ENCODE assay signal across 9 cellular contexts in the genomic region with DNA sequence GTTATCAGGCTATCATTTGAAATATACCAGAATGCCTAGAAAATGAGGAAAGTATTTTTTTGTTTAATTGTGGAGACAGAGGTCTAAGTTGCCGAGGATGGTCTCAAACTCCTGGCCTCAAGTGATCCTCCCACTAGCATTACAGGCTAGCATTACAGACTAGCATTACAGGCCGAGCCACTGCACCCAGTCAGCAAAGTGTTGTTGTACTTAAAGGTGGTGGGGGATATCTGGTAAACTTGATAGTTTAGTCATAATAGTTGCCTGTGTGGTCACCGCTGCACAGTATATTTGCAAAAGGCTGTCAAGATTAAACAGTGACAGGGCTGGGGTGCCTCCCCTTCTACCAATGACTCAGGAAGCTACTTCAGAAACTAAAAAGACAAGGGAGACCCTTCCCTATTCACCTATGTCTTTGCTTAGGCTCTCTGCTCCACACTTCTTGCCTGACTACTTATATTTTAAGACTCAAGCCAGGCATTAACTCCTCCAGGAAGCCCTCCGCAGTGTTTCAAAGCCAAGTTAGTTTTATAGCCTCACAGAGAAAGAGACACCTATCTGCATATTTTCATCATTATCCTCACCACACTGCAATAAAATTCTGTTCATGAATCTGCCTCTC. TPM values are rescaled to one million over a fixed set of nuclear protein-coding genes. Genes with fewer than 3 reads are reported as not detected.
DNase-seq lines count a peak whose midpoint lies in the region; ATAC-seq, FAIRE-seq and TF ChIP-seq lines count a peak whose summit lies in the region.
"Had no signal": no experiment of that assay in that cellular context is flagged by ENCODE, and none has a peak within 500 bp of the region (broad histone marks: within the 10 kb centered on the region; RNA-seq: fewer than 3 reads in every experiment).

No MANE protein-coding gene starts in this region.

- H3K9me3 ChIP-seq in HepG2 (ENCODE audit: low read length) (no peaks in the 10 kb centered on the region), right lobe of liver (no peaks in the 10 kb centered on the region), tibial nerve (no peaks in the 10 kb centered on the region), gastrocnemius medialis (no peaks in the 10 kb centered on the region)

- BruUV-seq in HepG2 (replicated peaks; lab: Mats Ljungman, UMichigan), result no TSS peak

- peak; percentile 28 for ATAC-seq in HepG2
- no peak for ATAC-seq in right lobe of liver
- peak; percentile 31 for ATAC-seq in HG02970 (IDR thresholded peaks at IDR 0.05; ENCODE audit: low FRiP score, unreplicated experiment)
- no peak for ATAC-seq in activated B cell treated with CpG ODN at 0.5 μM for 24 hours (ENCODE audit: low read depth)
- ATAC-seq in stimulated activated memory B cell treated with anti-CD40 and anti-IgM and Interleukin-4, amounts not matched to agents 10 μg/mL and 1 μg/mL and 100 μg/mL, for 72 hours, result peak; percentile 9
- ATAC-seq in gastrocnemius medialis, result no peak

- H3K4me3 ChIP-seq in HepG2 (replicated peaks in 1 of 3; ENCODE audit: insufficient read depth in 1 of 3, low read depth in 2 of 3, low read length in 3 of 3) (no peak overlapping the region), right lobe of liver (no peak overlapping the region), tibial nerve (no peak overlapping the region), gastrocnemius medialis (no peak overlapping the region)

- H3K27ac Mint-ChIP-seq in activated B cell treated with CpG ODN at 0.5 μM for 24 hours, result peak overlapping the region; percentile 32
- H3K27ac Mint-ChIP-seq in stimulated activated memory B cell treated with anti-CD40 and anti-IgM and Interleukin-4, amounts not matched to agents 10 μg/mL and 1 μg/mL and 100 μg/mL, for 72 hours, result peak overlapping the region; percentile 63

- H3K4me1 ChIP-seq in HepG2 (ENCODE audit: insufficient read depth, low read length) (peaks cover 28% of the 10 kb centered on the region), right lobe of liver (no peaks in the 10 kb centered on the region), tibial nerve (peaks cover 0 to 7% (median 0%) of the 10 kb centered on the region in 4 donors), gastrocnemius medialis (peaks cover 5 to 19% of the 10 kb centered on the region in 2 donors)

- TF ChIP-seq POLR2A in HepG2 (IDR thresholded peaks at IDR 0.05; ENCODE audit: insufficient read depth in 1 of 2, low read depth in 2 of 2, low read length in 2 of 2), result no peak
- no peak for TF ChIP-seq POLR2A in right lobe of liver (IDR thresholded peaks at IDR 0.05)
- no peak for TF ChIP-seq POLR2A in tibial nerve (IDR thresholded peaks at IDR 0.05)
- no peak for TF ChIP-seq POLR2A in gastrocnemius medialis (IDR thresholded peaks at IDR 0.05)

- FAIRE-seq in HepG2 (lab: Jason Lieb, UNC), result peak; percentile 85
- FAIRE-seq: G401.6 had no signal

- no peaks in the 10 kb centered on the region for H3K27me3 Mint-ChIP-seq in activated B cell treated with CpG ODN at 0.5 μM for 24 hours
- no peaks in the 10 kb centered on the region for H3K27me3 Mint-ChIP-seq in stimulated activated memory B cell treated with anti-CD40 and anti-IgM and Interleukin-4, amounts not matched to agents 10 μg/mL and 1 μg/mL and 100 μg/mL, for 72 hours

- no peaks in the 10 kb centered on the region for H3K36me3 ChIP-seq in HepG2 (replicated peaks in 1 of 2; ENCODE audit: control insufficient read depth in 1 of 2, insufficient read depth in 2 of 2, low read length in 2 of 2)
- no peaks in the 10 kb centered on the region for H3K36me3 ChIP-seq in right lobe of liver
- no peaks in the 10 kb centered on the region for H3K36me3 ChIP-seq in tibial nerve
- H3K36me3 ChIP-seq in gastrocnemius medialis, result no peaks in the 10 kb centered on the region

- intact Hi-C loops in HepG2 (cut with micrococcal nuclease; ENCODE audit: unreplicated experiment), result no loop called here
- intact Hi-C loops in right lobe of liver (cut with DNase I), result no loop called here
- intact Hi-C loops in activated B cell treated with CpG ODN at 0.5 μM for 24 hours (cut with micrococcal nuclease), result no loop called here
- intact Hi-C loops in gastrocnemius medialis (cut with DNase I; ENCODE audit: low total_unique reads), result loop anchor here (10.0 kb wide), 1 partner anchor 1330 kb away; no protein-coding TSS in a partner anchor

- TF ChIP-seq EP300 in HepG2 (IDR thresholded peaks at IDR 0.05; ENCODE audit: low read depth in 2 of 2, low read length in 2 of 2), result peak in 1 of 2 experiments; percentile 27; a peak in 1 of 4 replicates
- TF ChIP-seq EP300 in HepG2 (CRISPR knock-in tag; IDR thresholded peaks at IDR 0.05; ENCODE audit: borderline replicate concordance), result no peak
- TF ChIP-seq EP300 in tibial nerve (IDR thresholded peaks at IDR 0.05), result no peak

- DNase-seq in HepG2 (ENCODE audit: low spot score) (peak; percentile 76), right lobe of liver (no peak), activated B cell treated with CpG ODN at 0.5 μM for 24 hours (no peak), tibial nerve (ENCODE audit: low spot score in 2 of 2) (no peak), gastrocnemius medialis (no peak), ecto neural progenitor cell (ENCODE audit: low spot score) (no peak)

- H3K36me3 Mint-ChIP-seq in activated B cell treated with CpG ODN at 0.5 μM for 24 hours (ENCODE audit: low read depth), result peaks cover 18% of the 10 kb centered on the region
- peaks cover 8% of the 10 kb centered on the region for H3K36me3 Mint-ChIP-seq in stimulated activated memory B cell treated with anti-CD40 and anti-IgM and Interleukin-4, amounts not matched to agents 10 μg/mL and 1 μg/mL and 100 μg/mL, for 72 hours

- TF ChIP-seq CTCF in HepG2 (CRISPR knock-in tag; IDR thresholded peaks at IDR 0.05) (no peak), right lobe of liver (IDR thresholded peaks at IDR 0.05) (no peak), activated B cell treated with CpG ODN at 0.5 μM for 24 hours (IDR thresholded peaks at IDR 0.05) (no peak), tibial nerve (IDR thresholded peaks at IDR 0.05) (no peak), gastrocnemius medialis (IDR thresholded peaks at IDR 0.05 in 4 of 5, conservative IDR thresholded peaks at IDR 0.05 in 1 of 5) (no peak)

- peaks cover 3% of the 10 kb centered on the region for H4K20me1 ChIP-seq in HepG2 (ENCODE audit: insufficient read depth, low read length)

- H3K9ac ChIP-seq in HepG2 (ENCODE audit: insufficient read depth, low read depth, low read length), result peak overlapping the region; percentile 28; the same call in 1 of the 2 replicates

- peak overlapping the region; percentile 64 for H3K4me2 ChIP-seq in HepG2 (ENCODE audit: low read depth, low read length)

- CTCF ChIA-PET in HepG2 (lab: Yijun Ruan, JAX; ENCODE audit: low intra/inter-chr PET ratio, low total read pairs) (no interaction called here), activated B cell treated with CpG ODN at 0.5 μM for 24 hours (lab: Charles Lee) (interaction anchor here (1.7 kb wide), 1 partner anchor 9 kb away, joined by 3 read pairs; no protein-coding TSS in a partner anchor)

- H3K27ac ChIP-seq in HepG2 (ENCODE audit: extremely low read length, insufficient read depth, low read length), result peak overlapping the region; percentile 42
- H3K27ac ChIP-seq in right lobe of liver, result no peak overlapping the region
- no peak overlapping the region for H3K27ac ChIP-seq in tibial nerve
- H3K27ac ChIP-seq in gastrocnemius medialis, result peak overlapping the region in 2 of 4 donors; percentile 59 to 66

- H3K79me2 ChIP-seq in HepG2 (ENCODE audit: insufficient read depth, low read length), result peaks cover 19% of the 10 kb centered on the region

- POLR2A ChIA-PET in HepG2 (lab: Yijun Ruan, JAX), result interaction anchor here (0.6 to 1.5 kb wide), 4 partner anchors 9 to 183 kb away, joined by 3 to 5 read pairs (median 4); no protein-coding TSS in a partner anchor
- POLR2A ChIA-PET in activated B cell treated with CpG ODN at 0.5 μM for 24 hours (lab: Charles Lee), result interaction anchor here (0.6 to 1.0 kb wide), 6 partner anchors 18 to 117 kb away, joined by 3 to 5 read pairs (median 3); no protein-coding TSS in a partner anchor

- no peak for TF ChIP-seq RAD21 in HepG2 (CRISPR knock-in tag; IDR thresholded peaks at IDR 0.05)

- H3K4me1 Mint-ChIP-seq in activated B cell treated with CpG ODN at 0.5 μM for 24 hours, result peaks cover 23% of the 10 kb centered on the region
- peaks cover 20% of the 10 kb centered on the region for H3K4me1 Mint-ChIP-seq in stimulated activated memory B cell treated with anti-CD40 and anti-IgM and Interleukin-4, amounts not matched to agents 10 μg/mL and 1 μg/mL and 100 μg/mL, for 72 hours

- in situ Hi-C loops in HepG2 (cut with HindIII; ENCODE audit: extremely low pct_ligation_motif_present, low pct_unique_long_range_greater_than_20kb), result no loop called here
- in situ Hi-C loops in gastrocnemius medialis (cut with MboI; ENCODE audit: low sequenced_read_pairs in 4 of 4), result no loop called here

- H3K4me3 Mint-ChIP-seq in activated B cell treated with CpG ODN at 0.5 μM for 24 hours, result no peak overlapping the region
- H3K4me3 Mint-ChIP-seq in stimulated activated memory B cell treated with anti-CD40 and anti-IgM and Interleukin-4, amounts not matched to agents 10 μg/mL and 1 μg/mL and 100 μg/mL, for 72 hours, result no peak overlapping the region

- H2AFZ ChIP-seq in HepG2 (ENCODE audit: low read length), result peak overlapping the region; percentile 49

- H3K27me3 ChIP-seq in HepG2 (ENCODE audit: control insufficient read depth in 1 of 2, insufficient read depth in 2 of 2, low read length in 2 of 2) (no peaks in the 10 kb centered on the region; a peak in 1 of 5 replicates), right lobe of liver (no peaks in the 10 kb centered on the region), tibial nerve (no peaks in the 10 kb centered on the region), gastrocnemius medialis (no peaks in the 10 kb centered on the region)

- 24% methylated on average over 4 of the region's 4 CpGs for WGBS in HepG2 (ENCODE audit: low lambda C conversion rate)
- WGBS in right lobe of liver (ENCODE audit: insufficient coverage, low coverage, low lambda C conversion rate, missing lambda C conversion rate), result 78% methylated on average over 2 of the region's 4 CpGs
- WGBS in tibial nerve, 2 donors, result 82 to 89% methylated on average over 4 of the region's 4 CpGs

- no peaks in the 10 kb centered on the region for H3K9me3 Mint-ChIP-seq in activated B cell treated with CpG ODN at 0.5 μM for 24 hours
- H3K9me3 Mint-ChIP-seq in stimulated activated memory B cell treated with anti-CD40 and anti-IgM and Interleukin-4, amounts not matched to agents 10 μg/mL and 1 μg/mL and 100 μg/mL, for 72 hours, result no peaks in the 10 kb centered on the region

RNA-seq across cellular contexts. Expression of a gene that starts 3.1 kb away (rescaled TPM):
- total RNA-seq in HepG2 (2016; rRNA removed; fragmentation: Illumina TruSeq; extraction: Trizol) (23.4 and 29.2 TPM in 2 replicates), right lobe of liver (10 to 100 TPM; 10.6 to 25.3 (median 18.6) TPM), activated B cell treated with CpG ODN at 0.5 μM for 24 hours (61.9 and 76.4 TPM in 2 replicates), tibial nerve (10 to 100 TPM; 18.8 to 29.5 (median 24.2) TPM), gastrocnemius medialis (10 to 100 TPM; 25.6 to 44.5 (median 33.1) TPM)
- total RNA-seq in HepG2 (2016; cell fraction: cytosol; rRNA removed; fragmentation: Illumina TruSeq; extraction: Trizol; ENCODE audit: low read depth), result 6.7 and 8.7 TPM in 2 replicates
- total RNA-seq in HepG2 (2016; cell fraction: insoluble cytoplasmic fraction; rRNA removed; fragmentation: Illumina TruSeq; extraction: Trizol), result 21.0 and 29.6 TPM in 2 replicates
- 30.2 and 32.7 TPM in 2 replicates for total RNA-seq in HepG2 (2016; cell fraction: membrane; rRNA removed; fragmentation: Illumina TruSeq; extraction: Trizol)
- total RNA-seq in HepG2 (2016; cell fraction: nucleus; rRNA removed; fragmentation: Illumina TruSeq; extraction: Trizol), result 28.7 and 38.1 TPM in 2 replicates
- 15.6 and 16.0 TPM in 2 replicates for polyA plus RNA-seq in HepG2 (2011; rRNA removed)
- 8.3 and 10.7 TPM in 2 replicates for polyA plus RNA-seq in HepG2 (2011; cell fraction: cytosol; rRNA removed)
- 22.6 and 23.5 TPM in 2 replicates for polyA plus RNA-seq in HepG2 (2011; cell fraction: nucleus; rRNA removed)
- 40.3 and 44.8 TPM in 2 replicates for polyA plus RNA-seq in HepG2 (2012)
- polyA plus RNA-seq in HepG2 (2016; cell fraction: cytosol; fragmentation: Illumina TruSeq; extraction: Trizol; ENCODE audit: low read depth), result 17.2 and 17.9 TPM in 2 replicates
- polyA plus RNA-seq in HepG2 (2016; cell fraction: insoluble cytoplasmic fraction; fragmentation: Illumina TruSeq; extraction: Trizol; ENCODE audit: low read depth), result 59.2 and 61.5 TPM in 2 replicates
- 34.9 and 39.3 TPM in 2 replicates for polyA plus RNA-seq in HepG2 (2016; cell fraction: membrane; fragmentation: Illumina TruSeq; extraction: Trizol; ENCODE audit: low read depth)
- polyA plus RNA-seq in HepG2 (2016; cell fraction: nucleus; fragmentation: Illumina TruSeq; extraction: Trizol; ENCODE audit: insufficient read depth, low read depth), result 58.6 and 63.2 TPM in 2 replicates
- polyA minus RNA-seq in HepG2 (2011; rRNA and poly(A)+ RNA removed; ENCODE audit: low replicate concordance), result 7.8 and 15.7 TPM in 2 replicates
- 25.7 and 27.7 TPM in 2 replicates for polyA minus RNA-seq in HepG2 (2011; cell fraction: cytosol; rRNA and poly(A)+ RNA removed)
- 40.0 and 50.9 TPM in 2 replicates for polyA minus RNA-seq in HepG2 (2011; cell fraction: nucleus; rRNA and poly(A)+ RNA removed)

Comparison
In these comparisons a context has a peak if more than half of its experiments do, and no peak if none do; other contexts are left out.
1. ATAC-seq: peak in HepG2 (single experiment), HG02970 (single experiment) and stimulated activated memory B cell treated with anti-CD40 and anti-IgM and Interleukin-4, amounts not matched to agents 10 μg/mL and 1 μg/mL and 100 μg/mL, for 72 hours (single experiment); none in right lobe of liver (0 of 4), activated B cell treated with CpG ODN at 0.5 μM for 24 hours (single experiment) and gastrocnemius medialis (0 of 2).